In the genomic region with DNA sequence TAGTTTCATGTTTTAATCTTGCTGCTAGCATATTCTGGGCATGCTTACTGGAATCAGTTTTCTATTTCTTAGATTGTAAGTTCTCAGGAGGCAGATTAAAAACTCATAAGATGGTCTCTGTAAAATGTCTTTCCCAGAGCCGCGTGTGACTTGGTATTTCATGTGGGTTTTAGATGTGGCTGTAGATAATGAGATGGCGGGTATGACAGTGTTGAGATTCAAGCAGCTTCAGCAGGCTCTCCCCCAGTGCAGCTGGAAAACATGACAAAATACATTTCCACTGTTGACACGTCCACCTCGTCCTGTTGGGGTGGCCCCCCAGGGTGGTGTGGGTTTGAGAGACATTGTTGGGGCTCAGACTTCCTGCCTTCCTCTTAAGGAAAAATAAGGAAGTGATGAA, we compare ENCODE assay signal across 23 cellular contexts.
"Had no signal": no experiment of that assay in that cellular context is flagged by ENCODE, and none has a peak within 500 bp of the region (broad histone marks: within the 10 kb centered on the region; RNA-seq: fewer than 3 reads in every experiment).

No MANE protein-coding gene starts in this region.

- H3K27ac ChIP-seq: gastrocnemius medialis, heart right ventricle, prostate gland, right lobe of liver, spleen, suprapubic skin, upper lobe of right lung had no signal

- ATAC-seq: activated CD4-positive, CD25-positive, alpha-beta regulatory T cell treated with anti-CD3 and anti-CD28 coated beads, Interleukin-2, amount 50 U/mL, for 24 hours; gastrocnemius medialis; heart right ventricle; left lobe of liver; natural killer cell treated with Interleukin-12 subunit alpha and Interleukin-12 subunit beta and Interleukin-15 and Interleukin-18, amount 100 ng/mL, for 72 hours; right lobe of liver; stimulated activated naive B cell treated with anti-CD40 and anti-IgM and Interleukin-4, amounts not matched to agents 10 μg/mL and 1 μg/mL and 100 μg/mL, for 72 hours; T-helper 17 cell; upper lobe of right lung had no signal

- FAIRE-seq: islet of Langerhans, TTC549 had no signal

- DNase-seq: activated CD4-positive, alpha-beta T cell treated with anti-CD3 and anti-CD28 coated beads, Interleukin-2, amount 50 U/mL, for 48 hours; activated naive CD4-positive, alpha-beta T cell treated with anti-CD3 and anti-CD28 coated beads, Interleukin-2, amount 50 U/mL, for 16 hours; amniotic stem cell; effector memory CD4-positive, alpha-beta T cell; gastrocnemius medialis; heart right ventricle; occipital lobe; right lobe of liver; spleen; stimulated activated CD4-positive, alpha-beta T cell treated with anti-CD3 and anti-CD28 coated beads, Interleukin-1b, Interleukin-23, amount 100 ng/mL, for 48 hours; stimulated activated naive B cell treated with anti-CD40 and anti-IgM and Interleukin-4, amounts not matched to agents 10 μg/mL and 1 μg/mL and 100 μg/mL, for 72 hours; T-helper 17 cell; upper lobe of right lung had no signal

- H3K9me3 Mint-ChIP-seq: memory B cell; natural killer cell treated with Interleukin-12 subunit alpha and Interleukin-12 subunit beta and Interleukin-15 and Interleukin-18, amount 100 ng/mL, for 72 hours had no signal

- H3K4me1 Mint-ChIP-seq: central memory CD8-positive, alpha-beta T cell; memory B cell; stimulated activated naive B cell treated with anti-CD40 and anti-IgM and Interleukin-4, amounts not matched to agents 10 μg/mL and 1 μg/mL and 100 μg/mL, for 72 hours; T-helper 17 cell had no signal

- H3K27me3 ChIP-seq: gastrocnemius medialis, right lobe of liver, spleen, suprapubic skin, upper lobe of right lung had no signal

- H3K9me3 ChIP-seq: gastrocnemius medialis, prostate gland, right lobe of liver, suprapubic skin, upper lobe of right lung had no signal

- H3K4me3 Mint-ChIP-seq: brain; central memory CD8-positive, alpha-beta T cell; memory B cell; natural killer cell treated with Interleukin-12 subunit alpha and Interleukin-12 subunit beta and Interleukin-15 and Interleukin-18, amount 100 ng/mL, for 72 hours; stimulated activated naive B cell treated with anti-CD40 and anti-IgM and Interleukin-4, amounts not matched to agents 10 μg/mL and 1 μg/mL and 100 μg/mL, for 72 hours; T-helper 17 cell had no signal

- H3K4me1 ChIP-seq: gastrocnemius medialis, prostate gland, right lobe of liver had no signal

- H3K27ac Mint-ChIP-seq: memory B cell; natural killer cell treated with Interleukin-12 subunit alpha and Interleukin-12 subunit beta and Interleukin-15 and Interleukin-18, amount 100 ng/mL, for 72 hours; stimulated activated naive B cell treated with anti-CD40 and anti-IgM and Interleukin-4, amounts not matched to agents 10 μg/mL and 1 μg/mL and 100 μg/mL, for 72 hours; T-helper 17 cell had no signal

- H3K36me3 ChIP-seq: gastrocnemius medialis, heart right ventricle, prostate gland, right lobe of liver, spleen, suprapubic skin, upper lobe of right lung had no signal

- H3K4me3 ChIP-seq: gastrocnemius medialis, heart right ventricle, prostate gland, right lobe of liver, spleen, suprapubic skin, upper lobe of right lung had no signal

- H3K27me3 Mint-ChIP-seq: central memory CD8-positive, alpha-beta T cell; memory B cell; T-helper 17 cell had no signal

- H3K36me3 Mint-ChIP-seq: memory B cell; natural killer cell treated with Interleukin-12 subunit alpha and Interleukin-12 subunit beta and Interleukin-15 and Interleukin-18, amount 100 ng/mL, for 72 hours; stimulated activated naive B cell treated with anti-CD40 and anti-IgM and Interleukin-4, amounts not matched to agents 10 μg/mL and 1 μg/mL and 100 μg/mL, for 72 hours had no signal
